Comparison of ENCODE assay signal across 3 cellular contexts in the genomic region with DNA sequence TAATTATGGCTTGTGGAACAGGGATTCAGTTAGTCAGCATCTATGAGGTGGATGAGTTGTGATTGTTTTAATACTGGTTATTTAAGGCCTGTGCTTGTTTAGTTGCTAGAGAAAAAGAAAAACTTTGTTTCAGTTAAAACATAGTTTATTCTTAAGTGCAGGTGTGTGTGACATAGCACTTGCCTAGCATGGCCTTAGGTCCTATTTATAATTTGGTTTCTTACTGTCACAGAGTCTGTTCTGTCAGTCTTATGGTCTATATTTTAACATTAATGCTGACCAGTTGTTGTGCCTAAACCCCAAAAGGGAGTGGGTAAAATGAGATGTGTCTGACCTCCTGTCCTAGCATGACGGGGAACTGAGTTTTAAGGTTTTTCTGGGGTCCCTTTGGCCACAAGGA.
"Had no signal": no experiment of that assay in that cellular context is flagged by ENCODE, and none has a peak within 500 bp of the region (broad histone marks: within the 10 kb centered on the region; RNA-seq: fewer than 3 reads in every experiment).

No MANE protein-coding gene starts in this region.

- ATAC-seq: GM12878 had no signal

- H3K4me3 ChIP-seq: GM12878 had no signal

- DNase-seq: GDM1, GF-D8 had no signal
